ENCODE assay signal across 16 cellular contexts in the genomic region with DNA sequence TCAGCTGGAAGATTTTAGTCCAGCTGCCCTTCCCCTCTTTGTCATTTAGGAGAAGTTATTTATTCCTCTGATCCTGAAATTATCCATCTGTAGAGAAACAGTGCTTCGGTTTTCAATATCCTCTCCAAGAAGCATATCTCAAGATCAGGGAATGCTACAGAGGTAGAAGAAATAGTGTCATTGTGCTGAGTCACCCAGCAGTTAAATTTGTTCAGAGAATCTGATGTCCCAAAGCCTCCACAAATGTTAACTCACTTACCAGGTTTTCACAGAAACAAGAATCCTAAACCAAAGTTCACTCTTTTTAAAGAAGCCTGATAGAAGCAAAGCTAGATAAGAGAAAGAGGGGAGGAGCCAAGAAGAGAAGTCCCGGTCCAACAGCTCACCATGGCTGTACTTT.
DNase-seq lines count a peak whose midpoint lies in the region; ATAC-seq lines count a peak whose summit lies in the region.
"Had no signal": no experiment of that assay in that cellular context is flagged by ENCODE, and none has a peak within 500 bp of the region (broad histone marks: within the 10 kb centered on the region; RNA-seq: fewer than 3 reads in every experiment).

No MANE protein-coding gene starts in this region.

- DNase-seq in EH (ENCODE audit: low read depth) = peak; percentile 21
- peak; percentile 10 for DNase-seq in OCI-M1 (lab: John Stamatoyannopoulos, UW)
- no peak for DNase-seq in SKM-1 treated with dmso at 0.1 percent for 144 hours (lab: John Stamatoyannopoulos, UW; ENCODE audit: unreplicated experiment)
- DNase-seq in activated CD8-positive, alpha-beta memory T cell treated with anti-CD3 and anti-CD28 coated beads, Interleukin-2, amount 50 U/mL, for 48 hours = no peak
- DNase-seq: ACHN; BE2C; CD4-positive, alpha-beta memory T cell; DMS153; DMS79; EL; GM23248; IMR-90; KBM-7 had no signal

- no peak for ATAC-seq in HG02610 (IDR thresholded peaks at IDR 0.05; ENCODE audit: unreplicated experiment)

- no peaks in the 10 kb centered on the region for H3K36me3 ChIP-seq in mesodermal cell (ENCODE audit: control insufficient read depth, insufficient read depth, low read length)
- H3K36me3 ChIP-seq: BE2C, HAP-1 had no signal

- H3K27ac ChIP-seq in mesodermal cell (ENCODE audit: low read depth, low read length, severe bottlenecking) = peak overlapping the region; percentile 33
- H3K27ac ChIP-seq: GM23248 had no signal

- no peaks in the 10 kb centered on the region for H3K9me3 ChIP-seq in mesodermal cell (ENCODE audit: control insufficient read depth, low read length)
- H3K9me3 ChIP-seq: BE2C, HAP-1 had no signal

- 75 to 100% methylated on average over 1 of the region's 2 CpGs for WGBS in mesodermal cell (ENCODE audit: insufficient coverage in 2 of 2), 2 experiments

- H3K4me3 ChIP-seq in mesodermal cell (ENCODE audit: extremely low read depth, insufficient read depth, low read length, poor library complexity, severe bottlenecking) = no peak overlapping the region
- H3K4me3 ChIP-seq: GM23248, HAP-1 had no signal

- peaks cover 15% of the 10 kb centered on the region for H3K4me1 ChIP-seq in mesodermal cell (ENCODE audit: control insufficient read depth, insufficient read depth, low read length, poor library complexity, severe bottlenecking)
- H3K4me1 ChIP-seq: BE2C, HAP-1 had no signal

Comparison
In these comparisons a context has a peak if more than half of its experiments do, and no peak if none do; other contexts are left out.
1. DNase-seq: peak in EH (single experiment) and OCI-M1 (single experiment); none in SKM-1 treated with dmso at 0.1 percent for 144 hours (single experiment) and activated CD8-positive, alpha-beta memory T cell treated with anti-CD3 and anti-CD28 coated beads, Interleukin-2, amount 50 U/mL, for 48 hours (single experiment).